ENCODE assay signal across 25 cellular contexts in genomic region chr5:2553611-2554010, GRCh38.
A peak's percentile ranks its signal among the peaks of the same experiment; 100 is the strongest.
DNase-seq lines count a peak whose midpoint lies in the region; ATAC-seq, FAIRE-seq and TF ChIP-seq lines count a peak whose summit lies in the region.
"Had no signal": no experiment of that assay in that cellular context is flagged by ENCODE, and none has a peak within 500 bp of the region (broad histone marks: within the 10 kb centered on the region; RNA-seq: fewer than 3 reads in every experiment).

No MANE protein-coding gene starts in this region.

- no peaks in the 10 kb centered on the region for H4K20me1 ChIP-seq in HepG2 (ENCODE audit: insufficient read depth, low read length)
- H4K20me1 ChIP-seq in K562 (replicated peaks; ENCODE audit: control insufficient read depth, insufficient read depth, low read length): no peaks in the 10 kb centered on the region
- H4K20me1 ChIP-seq: BLaER1 had no signal

- no peaks in the 10 kb centered on the region for H3K36me3 Mint-ChIP-seq in activated CD4-positive, alpha-beta T cell treated with anti-CD3 and anti-CD28 coated beads, Interleukin-2, amount 10 ng/mL, durations not matched to agents 24 days and 14 days (ENCODE audit: low read depth)
- H3K36me3 Mint-ChIP-seq: CD4-positive, CD25-positive, alpha-beta regulatory T cell; CD8-positive, alpha-beta T cell had no signal

- H3K4me3 ChIP-seq in HepG2 (replicated peaks in 1 of 3; ENCODE audit: insufficient read depth in 1 of 3, low read depth in 2 of 3, low read length in 3 of 3): no peak overlapping the region
- no peak overlapping the region for H3K4me3 ChIP-seq in right lobe of liver
- H3K4me3 ChIP-seq in K562: no peak overlapping the region
- no peak overlapping the region for H3K4me3 ChIP-seq in right cardiac atrium (ENCODE audit: low read length)
- H3K4me3 ChIP-seq: BLaER1, GM23338 had no signal

- intact Hi-C loops in HepG2 (cut with micrococcal nuclease; ENCODE audit: unreplicated experiment): no loop called here
- intact Hi-C loops in right lobe of liver (cut with DNase I): no loop called here
- intact Hi-C loops in K562 (cut with micrococcal nuclease): no loop called here
- intact Hi-C loops in right cardiac atrium (cut with DNase I): no loop called here
- intact Hi-C loops in activated CD4-positive, alpha-beta T cell treated with anti-CD3 and anti-CD28 coated beads, Interleukin-2, amount 10 ng/mL, durations not matched to agents 24 days and 14 days (cut with micrococcal nuclease): no loop called here

- in situ Hi-C loops in HepG2 (cut with HindIII; ENCODE audit: extremely low pct_ligation_motif_present, low pct_unique_long_range_greater_than_20kb) (no loop called here), K562 (cut with MboI) (no loop called here)

- TF ChIP-seq EP300 in HepG2 (IDR thresholded peaks at IDR 0.05; ENCODE audit: low read depth in 2 of 2, low read length in 2 of 2) (no peak), HepG2 (CRISPR knock-in tag; IDR thresholded peaks at IDR 0.05; ENCODE audit: borderline replicate concordance) (no peak), K562 (IDR thresholded peaks at IDR 0.05; ENCODE audit: low read length) (no peak)

- H3K4me2 ChIP-seq in HepG2 (ENCODE audit: low read depth, low read length) (no peak overlapping the region), K562 (ENCODE audit: insufficient read depth, low read length) (no peak overlapping the region)
- H3K4me2 ChIP-seq: BLaER1, GM23338 had no signal

- CTCF ChIA-PET in HepG2 (lab: Yijun Ruan, JAX; ENCODE audit: low intra/inter-chr PET ratio, low total read pairs) (no interaction called here), K562 (lab: Yijun Ruan, JAX; ENCODE audit: low intra/inter-chr PET ratio) (interaction anchor here (0.6 kb wide), 1 partner anchor 402 kb away, joined by 3 read pairs; no protein-coding TSS in a partner anchor)

- H3K9me3 Mint-ChIP-seq in activated CD4-positive, alpha-beta T cell treated with anti-CD3 and anti-CD28 coated beads, Interleukin-2, amount 10 ng/mL, durations not matched to agents 24 days and 14 days: peaks cover 16% of the 10 kb centered on the region

- TF ChIP-seq POLR2A in HepG2 (IDR thresholded peaks at IDR 0.05; ENCODE audit: insufficient read depth in 1 of 2, low read depth in 2 of 2, low read length in 2 of 2) (no peak), right lobe of liver (IDR thresholded peaks at IDR 0.05) (no peak), K562 (conservative IDR thresholded peaks at IDR 0.05) (no peak)

- H2AFZ ChIP-seq in HepG2 (ENCODE audit: low read length): no peak overlapping the region
- no peak overlapping the region for H2AFZ ChIP-seq in K562 (ENCODE audit: low read depth, low read length)
- H2AFZ ChIP-seq: GM23338 had no signal

- no peaks in the 10 kb centered on the region for H3K79me2 ChIP-seq in HepG2 (ENCODE audit: insufficient read depth, low read length)
- H3K79me2 ChIP-seq in K562 (ENCODE audit: control insufficient read depth, insufficient read depth, low read length): no peaks in the 10 kb centered on the region

- no peak overlapping the region for H3K27ac ChIP-seq in HepG2 (ENCODE audit: extremely low read length, insufficient read depth, low read length)
- no peak overlapping the region for H3K27ac ChIP-seq in right lobe of liver
- H3K27ac ChIP-seq in K562 (ENCODE audit: extremely low read depth, low read depth, low read length): no peak overlapping the region
- H3K27ac ChIP-seq in right cardiac atrium (ENCODE audit: low read length): no peak overlapping the region
- H3K27ac ChIP-seq: 22Rv1, BLaER1, C4-2B had no signal

- WGBS in HepG2 (ENCODE audit: low lambda C conversion rate): 14% methylated on average over 2 of the region's 2 CpGs
- 33% methylated on average over 2 of the region's 2 CpGs for WGBS in right lobe of liver (ENCODE audit: insufficient coverage, low coverage, low lambda C conversion rate, missing lambda C conversion rate)
- 11% methylated on average over 2 of the region's 2 CpGs for WGBS in K562 (ENCODE audit: insufficient coverage, low coverage, missing lambda C conversion rate)
- 65% methylated on average over 2 of the region's 2 CpGs for WGBS in right cardiac atrium

- no peaks in the 10 kb centered on the region for H3K27me3 Mint-ChIP-seq in activated CD4-positive, alpha-beta T cell treated with anti-CD3 and anti-CD28 coated beads, Interleukin-2, amount 10 ng/mL, durations not matched to agents 24 days and 14 days
- H3K27me3 Mint-ChIP-seq: B cell; CD4-positive, CD25-positive, alpha-beta regulatory T cell had no signal

- TF ChIP-seq CTCF in HepG2 (CRISPR knock-in tag; IDR thresholded peaks at IDR 0.05): no peak
- TF ChIP-seq CTCF in right lobe of liver (IDR thresholded peaks at IDR 0.05): no peak
- TF ChIP-seq CTCF in K562 (IDR thresholded peaks at IDR 0.05 in 2 of 3, conservative IDR thresholded peaks at IDR 0.05 in 1 of 3; ENCODE audit: insufficient read depth in 2 of 3, low read depth in 1 of 3, low read length in 3 of 3): no peak

- H3K27ac Mint-ChIP-seq in activated CD4-positive, alpha-beta T cell treated with anti-CD3 and anti-CD28 coated beads, Interleukin-2, amount 10 ng/mL, durations not matched to agents 24 days and 14 days: no peak overlapping the region
- H3K27ac Mint-ChIP-seq: B cell; CD4-positive, CD25-positive, alpha-beta regulatory T cell; CD8-positive, alpha-beta T cell; GM23338; H9; HFFc6 had no signal

- H3K4me1 Mint-ChIP-seq in activated CD4-positive, alpha-beta T cell treated with anti-CD3 and anti-CD28 coated beads, Interleukin-2, amount 10 ng/mL, durations not matched to agents 24 days and 14 days: no peaks in the 10 kb centered on the region
- H3K4me1 Mint-ChIP-seq: B cell; CD4-positive, CD25-positive, alpha-beta regulatory T cell; GM23338; H9 had no signal

- H3K4me3 Mint-ChIP-seq in activated CD4-positive, alpha-beta T cell treated with anti-CD3 and anti-CD28 coated beads, Interleukin-2, amount 10 ng/mL, durations not matched to agents 24 days and 14 days: no peak overlapping the region
- H3K4me3 Mint-ChIP-seq: B cell; CD4-positive, CD25-positive, alpha-beta regulatory T cell; CD8-positive, alpha-beta T cell; GM23338; H9; HFFc6 had no signal

- H3K9ac ChIP-seq in HepG2 (ENCODE audit: insufficient read depth, low read depth, low read length) (no peak overlapping the region), K562 (ENCODE audit: insufficient read depth in 1 of 2, low read depth in 2 of 2, low read length in 2 of 2) (no peak overlapping the region)
- H3K9ac ChIP-seq: BLaER1 had no signal

- H3K36me3 ChIP-seq in HepG2 (replicated peaks in 1 of 2; ENCODE audit: control insufficient read depth in 1 of 2, insufficient read depth in 2 of 2, low read length in 2 of 2) (no peaks in the 10 kb centered on the region), right lobe of liver (no peaks in the 10 kb centered on the region), K562 (ENCODE audit: control insufficient read depth, insufficient read depth, low read length) (no peaks in the 10 kb centered on the region)
- H3K36me3 ChIP-seq: BLaER1 had no signal

- no peaks in the 10 kb centered on the region for H3K9me1 ChIP-seq in K562 (ENCODE audit: control insufficient read depth, insufficient read depth, low read length)

- FAIRE-seq in HepG2 (lab: Jason Lieb, UNC): no peak
- FAIRE-seq in K562 (lab: Jason Lieb, UNC): no peak
- FAIRE-seq: A204.1, G401.6, GM12892, GM19239 had no signal

- peaks cover 16% of the 10 kb centered on the region for H3K9me3 ChIP-seq in HepG2 (ENCODE audit: low read length)
- H3K9me3 ChIP-seq in right lobe of liver: no peaks in the 10 kb centered on the region
- H3K9me3 ChIP-seq in K562 (replicated peaks; ENCODE audit: control insufficient read depth, insufficient read depth, low read depth, low read length): no peaks in the 10 kb centered on the region
- H3K9me3 ChIP-seq in right cardiac atrium (ENCODE audit: control insufficient read depth, low read length): peaks cover 4% of the 10 kb centered on the region

- H3K4me1 ChIP-seq in HepG2 (ENCODE audit: insufficient read depth, low read length) (no peaks in the 10 kb centered on the region), right lobe of liver (no peaks in the 10 kb centered on the region), K562 (replicated peaks in 1 of 2; ENCODE audit: control insufficient read depth in 2 of 2, insufficient read depth in 2 of 2, low read length in 2 of 2) (no peaks in the 10 kb centered on the region), right cardiac atrium (ENCODE audit: control insufficient read depth, insufficient read depth, low read length) (no peaks in the 10 kb centered on the region)
- H3K4me1 ChIP-seq: BLaER1, Caco-2 had no signal

- POLR2A ChIA-PET in HepG2 (lab: Yijun Ruan, JAX): no interaction called here
- POLR2A ChIA-PET in K562 (lab: Yijun Ruan, JAX): no interaction called here

- DNase-seq in DMS153 treated with DMSO at 0.1 percent for 48 hours (lab: John Stamatoyannopoulos, UW; ENCODE audit: unreplicated experiment) (peak; percentile 19), DMS153 (lab: John Stamatoyannopoulos, UW) (no peak), HepG2 (ENCODE audit: low spot score) (no peak), right lobe of liver (no peak), K562 (ENCODE audit: extremely low read depth in 1 of 4, low spot score in 3 of 4) (peak in 2 of 4 experiments; percentile 18 to 26), right cardiac atrium (no peak)
- DNase-seq in activated CD4-positive, alpha-beta T cell treated with anti-CD3 and anti-CD28 coated beads, Interleukin-2, amount 10 ng/mL, durations not matched to agents 24 days and 14 days: no peak
- DNase-seq: Caco-2; CD4-positive, CD25-positive, alpha-beta regulatory T cell; CD8-positive, alpha-beta T cell; DMS53; DMS79 treated with DMSO at 0.1 percent for 48 hours; H9; HFFc6 had no signal

- H3K27me3 ChIP-seq in HepG2 (ENCODE audit: control insufficient read depth in 1 of 2, insufficient read depth in 2 of 2, low read length in 2 of 2): no peaks in the 10 kb centered on the region; a peak in 1 of 5 replicates
- no peaks in the 10 kb centered on the region for H3K27me3 ChIP-seq in right lobe of liver
- H3K27me3 ChIP-seq in K562 (ENCODE audit: control insufficient read depth in 2 of 2, insufficient read depth in 2 of 2, low read length in 2 of 2): no peaks in the 10 kb centered on the region; a peak in 1 of 5 replicates
- H3K27me3 ChIP-seq in right cardiac atrium (ENCODE audit: control insufficient read depth, insufficient read depth): no peaks in the 10 kb centered on the region
- H3K27me3 ChIP-seq: BLaER1 had no signal

- BruUV-seq in HepG2 (replicated peaks; lab: Mats Ljungman, UMichigan) (no TSS peak), K562 (replicated peaks; lab: Mats Ljungman, UMichigan) (no TSS peak)

- no peak for ATAC-seq in HepG2
- ATAC-seq in right lobe of liver: no peak
- ATAC-seq in K562: no peak
- ATAC-seq in right cardiac atrium: no peak
- no peak for ATAC-seq in GM18867 (IDR thresholded peaks at IDR 0.05; ENCODE audit: unreplicated experiment)
- ATAC-seq: CD8-positive, alpha-beta T cell; GM23338; HCT116 had no signal

- TF ChIP-seq RAD21 in HepG2 (CRISPR knock-in tag; IDR thresholded peaks at IDR 0.05) (no peak), K562 (CRISPR knock-in tag; conservative IDR thresholded peaks at IDR 0.05 in 1 of 2, IDR thresholded peaks at IDR 0.05 in 1 of 2) (no peak)

TF ChIP-seq in HepG2, 621 proteins besides CTCF, POLR2A, EP300 and RAD21 (continues in another document):
- TF ChIP-seq ZNF317 (CRISPR knock-in tag; IDR thresholded peaks at IDR 0.05): peak; percentile 98
- no peak for TF ChIP-seq GZF1 (CRISPR knock-in tag; IDR thresholded peaks at IDR 0.05)

TF ChIP-seq in K562, 482 proteins besides CTCF, POLR2A, EP300 and RAD21 (continues in another document):
- TF ChIP-seq PML (IDR thresholded peaks at IDR 0.05; ENCODE audit: low read length): no peak
